ENCODE assay signal across 13 cellular contexts in the genomic region with DNA sequence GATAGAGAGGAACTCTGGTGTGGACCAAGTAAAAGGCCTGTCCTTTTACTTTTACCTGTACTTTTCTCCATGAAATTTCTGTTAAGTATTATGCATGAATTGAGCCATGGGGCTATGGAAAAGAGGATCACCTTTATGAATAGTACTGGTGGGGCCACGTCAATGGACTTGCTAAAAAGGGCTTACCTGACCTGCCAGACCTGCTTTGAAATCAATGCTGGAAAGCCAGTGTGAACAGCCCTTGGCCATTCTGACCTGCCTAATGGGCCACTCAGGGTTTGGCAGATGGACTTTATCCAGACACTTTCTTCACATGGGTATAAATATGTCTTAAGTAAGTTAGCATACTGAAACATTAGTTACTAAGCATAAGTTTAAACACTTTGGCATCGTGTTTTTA.
"Had no signal": no experiment of that assay in that cellular context is flagged by ENCODE, and none has a peak within 500 bp of the region (broad histone marks: within the 10 kb centered on the region; RNA-seq: fewer than 3 reads in every experiment).

No MANE protein-coding gene starts in this region.

- H3K9me3 ChIP-seq: gastrocnemius medialis, suprapubic skin, transverse colon had no signal

- H3K9me3 Mint-ChIP-seq: activated CD8-positive, alpha-beta T cell treated with anti-CD3 and anti-CD28 coated beads for 36 hours; activated naive CD8-positive, alpha-beta T cell treated with anti-CD3 and anti-CD28 coated beads for 36 hours; activated T-helper 17 cell treated with anti-CD3 and anti-CD28 coated beads, Interleukin-2, amount 50 U/mL, for 72 hours; stimulated activated naive CD8-positive, alpha-beta T cell treated with anti-CD3 and anti-CD28 coated beads, Interleukin-15, amount 100 ng/mL, for 72 hours; T-cell had no signal

- H3K4me3 ChIP-seq: gastrocnemius medialis, lung, suprapubic skin, transverse colon had no signal

- H3K27me3 Mint-ChIP-seq: activated T-helper 17 cell treated with anti-CD3 and anti-CD28 coated beads, Interleukin-2, amount 50 U/mL, for 72 hours had no signal

- H3K27me3 ChIP-seq: gastrocnemius medialis, suprapubic skin had no signal

- H3K27ac Mint-ChIP-seq: activated CD8-positive, alpha-beta T cell treated with anti-CD3 and anti-CD28 coated beads for 36 hours; activated naive CD8-positive, alpha-beta T cell treated with anti-CD3 and anti-CD28 coated beads for 36 hours; activated T-helper 17 cell treated with anti-CD3 and anti-CD28 coated beads, Interleukin-2, amount 50 U/mL, for 72 hours; stimulated activated naive CD8-positive, alpha-beta T cell treated with anti-CD3 and anti-CD28 coated beads, Interleukin-15, amount 100 ng/mL, for 72 hours; T-cell had no signal

- H3K36me3 ChIP-seq: gastrocnemius medialis, suprapubic skin, transverse colon had no signal

- H3K36me3 Mint-ChIP-seq: activated naive CD8-positive, alpha-beta T cell treated with anti-CD3 and anti-CD28 coated beads for 36 hours; T-cell had no signal

- H3K4me1 Mint-ChIP-seq: activated T-helper 17 cell treated with anti-CD3 and anti-CD28 coated beads, Interleukin-2, amount 50 U/mL, for 72 hours had no signal

- H3K4me3 Mint-ChIP-seq: activated CD8-positive, alpha-beta T cell treated with anti-CD3 and anti-CD28 coated beads for 36 hours; activated naive CD8-positive, alpha-beta T cell treated with anti-CD3 and anti-CD28 coated beads for 36 hours; stimulated activated naive CD8-positive, alpha-beta T cell treated with anti-CD3 and anti-CD28 coated beads, Interleukin-15, amount 100 ng/mL, for 72 hours had no signal

- H3K27ac ChIP-seq: dorsolateral prefrontal cortex, gastrocnemius medialis, suprapubic skin, transverse colon had no signal

- DNase-seq: activated CD4-positive, alpha-beta T cell treated with anti-CD3 and anti-CD28 coated beads for 48 hours; activated CD8-positive, alpha-beta T cell treated with anti-CD3 and anti-CD28 coated beads for 36 hours; activated naive CD8-positive, alpha-beta T cell treated with anti-CD3 and anti-CD28 coated beads for 36 hours; amniotic stem cell; right cardiac atrium; transverse colon had no signal
